In genomic region chr19:19347401-19347800, GRCh38 we compare ENCODE assay signal across 1 cellular context.
TF ChIP-seq lines count a peak whose summit lies in the region.

No MANE protein-coding gene starts in this region.

TF ChIP-seq in GM12878, 131 proteins besides CTCF, POLR2A, EP300 and RAD21:
- TF ChIP-seq BMI1 (IDR thresholded peaks at IDR 0.05; ENCODE audit: borderline replicate concordance) (no peak), POLR2AphosphoS5 (IDR thresholded peaks at IDR 0.05; ENCODE audit: low read length) (0 out of 2 replicates have a peak, but pooled peaks have one; percentile 5)
